In the genomic region with DNA sequence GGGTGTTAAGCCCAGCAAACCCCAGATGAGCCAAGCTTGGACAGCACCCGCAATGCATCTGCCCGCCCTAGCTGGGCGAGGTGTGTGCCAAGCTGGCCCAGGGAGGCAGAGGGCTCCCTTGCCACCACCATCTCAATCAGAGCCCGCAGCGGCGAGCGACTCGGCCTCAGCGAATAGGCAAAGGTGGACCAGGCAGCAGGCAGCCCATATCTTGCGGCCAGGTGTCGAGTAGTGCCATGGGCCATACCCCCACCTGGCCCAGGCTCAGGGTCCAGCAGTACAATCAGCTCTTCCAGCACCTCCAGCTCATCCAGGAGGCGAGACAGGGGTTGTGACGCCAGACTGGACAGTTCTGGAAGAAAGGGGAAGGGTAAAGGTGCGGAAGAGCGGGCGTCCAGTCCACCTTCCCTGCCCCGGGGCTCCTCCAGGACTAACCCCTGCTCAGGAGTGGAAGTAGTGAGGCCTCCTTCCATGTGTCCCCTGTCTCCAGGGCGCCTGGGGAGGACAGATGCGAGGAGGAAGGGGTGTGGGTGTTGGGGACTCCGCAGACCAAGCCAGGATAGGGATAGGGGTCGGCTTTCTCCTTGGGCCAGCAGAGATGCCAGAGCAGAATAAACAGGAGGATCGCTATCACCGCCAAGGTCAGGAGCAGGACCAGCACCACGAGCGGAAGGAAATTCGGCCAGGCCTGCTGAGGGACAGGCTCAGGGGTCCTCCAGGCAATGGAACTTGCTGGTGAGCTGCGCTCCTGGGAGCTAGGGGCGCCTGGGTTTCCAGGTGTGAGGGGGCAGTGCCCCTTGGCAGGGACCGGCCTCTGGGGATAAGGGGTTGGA, we compare ENCODE assay signal across 8 cellular contexts.
DNase-seq lines count a peak whose midpoint lies in the region; ATAC-seq and TF ChIP-seq lines count a peak whose summit lies in the region.

No MANE protein-coding gene starts in this region.

- no peak overlapping the region for H3K27ac ChIP-seq in ACC112 (ENCODE audit: low read depth, low read length)
- H3K27ac ChIP-seq in brain microvascular endothelial cell = no peak overlapping the region
- peak overlapping the region in 1 of 2 donors; percentile 86 for H3K27ac ChIP-seq in mucosa of rectum (ENCODE audit: low read depth in 2 of 2, low read length in 2 of 2)

- H3K9ac ChIP-seq in mucosa of rectum (ENCODE audit: low read depth in 1 of 2, low read length in 2 of 2) = peak overlapping the region in 1 of 2 donors; percentile 32

- in situ Hi-C loops in brain microvascular endothelial cell (cut with HindIII; ENCODE audit: low pct_ligation_motif_present, low sequenced_read_pairs) = no loop called here

- peak overlapping the region; percentile 79; the same call in 1 of the 2 replicates for H3K4me3 ChIP-seq in ACC112 (ENCODE audit: low read depth, low read length)
- H3K4me3 ChIP-seq in HFF-Myc (replicated peaks; ENCODE audit: low read depth, low read length) = peak overlapping the region; percentile 53
- peak overlapping the region; percentile 68 for H3K4me3 ChIP-seq in brain microvascular endothelial cell (ENCODE audit: low read depth, low read length)
- peak overlapping the region; percentile 76 to 85 for H3K4me3 ChIP-seq in mucosa of rectum (ENCODE audit: low read length in 2 of 2)

- TF ChIP-seq CTCF in HFF-Myc (IDR thresholded peaks at IDR 0.05; ENCODE audit: low read depth, low read length, missing control alignments) (no peak), brain microvascular endothelial cell (IDR thresholded peaks at IDR 0.05; ENCODE audit: low read depth, low read length, missing control alignments) (no peak)

- no peak overlapping the region for H2AFZ ChIP-seq in ACC112 (ENCODE audit: low read length, unreplicated experiment)

- H3K27me3 ChIP-seq in ACC112 (ENCODE audit: insufficient read depth, low read length) = no peaks in the 10 kb centered on the region
- H3K27me3 ChIP-seq in brain microvascular endothelial cell (replicated peaks) = no peaks in the 10 kb centered on the region
- no peaks in the 10 kb centered on the region for H3K27me3 ChIP-seq in mucosa of rectum (ENCODE audit: control insufficient read depth in 2 of 2, insufficient read depth in 2 of 2, low read length in 2 of 2)

- H3K36me3 ChIP-seq in ACC112 (ENCODE audit: insufficient read depth, low read length) (no peaks in the 10 kb centered on the region), brain microvascular endothelial cell (replicated peaks) (peaks cover 25% of the 10 kb centered on the region), mucosa of rectum (ENCODE audit: control insufficient read depth in 2 of 2, insufficient read depth in 2 of 2, low read length in 2 of 2) (peaks cover 25 to 37% of the 10 kb centered on the region in 2 donors)

- DNase-seq in HFF-Myc (ENCODE audit: extremely low read depth, low read depth) = no peak
- no peak for DNase-seq in brain microvascular endothelial cell
- DNase-seq in stimulated activated CD4-positive, alpha-beta T cell treated with anti-CD3 and anti-CD28 coated beads, Interleukin-4, amount 100 ng/mL, for 1 hour = no peak
- no peak for DNase-seq in NCI-H524 treated with DMSO at 0.1 percent for 48 hours (lab: John Stamatoyannopoulos, UW)

- H3K9me3 ChIP-seq in mucosa of rectum (ENCODE audit: control insufficient read depth in 2 of 2, low read length in 2 of 2) = no peaks in the 10 kb centered on the region

- H3K4me1 ChIP-seq in ACC112 (ENCODE audit: control insufficient read depth, insufficient read depth, low read length, unreplicated experiment) (no peaks in the 10 kb centered on the region), mucosa of rectum (ENCODE audit: control insufficient read depth in 2 of 2, insufficient read depth in 2 of 2, low read length in 2 of 2) (peaks cover 15 to 23% of the 10 kb centered on the region in 2 donors)

- ATAC-seq in GM21619 (IDR thresholded peaks at IDR 0.05; ENCODE audit: unreplicated experiment) (no peak), GM18909 (IDR thresholded peaks at IDR 0.05; ENCODE audit: poor library complexity, unreplicated experiment) (no peak)

- no peaks in the 10 kb centered on the region for H3K79me2 ChIP-seq in ACC112 (ENCODE audit: control insufficient read depth, insufficient read depth, low read length, unreplicated experiment)
